ENCODE assay signal across 8 cellular contexts in genomic region chr6:25992413-25993037, GRCh38. TPM values are rescaled to one million over a fixed set of nuclear protein-coding genes. Genes with fewer than 3 reads are reported as not detected.
DNase-seq lines count a peak whose midpoint lies in the region; ATAC-seq, FAIRE-seq and TF ChIP-seq lines count a peak whose summit lies in the region.

No MANE protein-coding gene starts in this region.

- no peaks in the 10 kb centered on the region for H3K9me3 ChIP-seq in HepG2 (ENCODE audit: low read length)

- H3K9ac ChIP-seq in HepG2 (ENCODE audit: insufficient read depth, low read depth, low read length), result peak overlapping the region; percentile 79

- H3K36me3 Mint-ChIP-seq in activated CD4-positive, alpha-beta T cell treated with anti-CD3 and anti-CD28 coated beads, Interleukin-2, amount 10 ng/mL, durations not matched to agents 7 days and 5 days (ENCODE audit: low read depth), result peaks cover 11% of the 10 kb centered on the region

- FAIRE-seq in GM19239 (lab: Jason Lieb, UNC) (peak; percentile 99), HepG2 (lab: Jason Lieb, UNC) (peak; percentile 40)

- peak overlapping the region; percentile 85 for H3K4me2 ChIP-seq in HepG2 (ENCODE audit: low read depth, low read length)

- intact Hi-C loops in HepG2 (cut with micrococcal nuclease; ENCODE audit: unreplicated experiment), result loop anchor here (2.0 to 5.0 kb wide), 5 partner anchors 30 to 100 kb away; partner anchors contain the start of gene TRIM38

- TSS peak; percentile 95 for BruUV-seq in HepG2 (replicated peaks; lab: Mats Ljungman, UMichigan)

- H4K20me1 ChIP-seq in HepG2 (ENCODE audit: insufficient read depth, low read length), result no peaks in the 10 kb centered on the region

- POLR2A ChIA-PET in activated CD4-positive, alpha-beta T cell treated with anti-CD3 and anti-CD28 coated beads, Interleukin-2, amount 10 ng/mL, durations not matched to agents 7 days and 5 days (lab: Charles Lee), result interaction anchor here (2.0 kb wide), 1 partner anchor 28 kb away, joined by 11 read pairs; a partner anchor contains a TSS
- POLR2A ChIA-PET in HepG2 (lab: Yijun Ruan, JAX), result interaction anchor here (0.6 to 3.0 kb wide), 39 partner anchors 12 to 1846 kb away, joined by 3 to 44 read pairs (median 5); partner anchors contain the start of genes CARMIL1 and TRIM38

- DNase-seq in C1 segment of cervical spinal cord (lab: John Stamatoyannopoulos, UW), result peak; percentile 29 to 95 (median 86)
- DNase-seq in GM19239 (ENCODE audit: insufficient read length, low spot score), result peak; percentile 60
- DNase-seq in NCI-H524 (lab: John Stamatoyannopoulos, UW), result peak; percentile 73 to 92
- DNase-seq in activated CD4-positive, alpha-beta T cell treated with anti-CD3 and anti-CD28 coated beads, Interleukin-2, amount 10 ng/mL, durations not matched to agents 7 days and 5 days, result peak; percentile 92
- DNase-seq in dedifferentiated amniotic fluid mesenchymal stem cell (ENCODE audit: extremely low spot score), result peak; percentile 88
- peak; percentile 93 for DNase-seq in HepG2 (ENCODE audit: low spot score)
- DNase-seq in stimulated activated CD4-positive, alpha-beta T cell treated with anti-CD3 and anti-CD28 coated beads, Interleukin-2, amount 100 ng/mL, for 48 hours, result peak; percentile 96 to 98

- no peaks in the 10 kb centered on the region for H3K27me3 Mint-ChIP-seq in activated CD4-positive, alpha-beta T cell treated with anti-CD3 and anti-CD28 coated beads, Interleukin-2, amount 10 ng/mL, durations not matched to agents 7 days and 5 days

- ATAC-seq in HG03442 (IDR thresholded peaks at IDR 0.05; ENCODE audit: unreplicated experiment), result peak; percentile 91
- peak; percentile 96 for ATAC-seq in HepG2

- peak; percentile 96 for TF ChIP-seq CTCF in HepG2 (CRISPR knock-in tag; IDR thresholded peaks at IDR 0.05)

- H3K4me1 ChIP-seq in HepG2 (ENCODE audit: insufficient read depth, low read length), result peaks cover 25% of the 10 kb centered on the region

- peak overlapping the region; percentile 81 to 88 (median 81) for H3K4me3 ChIP-seq in HepG2 (replicated peaks in 1 of 3; ENCODE audit: insufficient read depth in 1 of 3, low read depth in 2 of 3, low read length in 3 of 3)

- H2AFZ ChIP-seq in HepG2 (ENCODE audit: low read length), result peak overlapping the region; percentile 97

- H3K9me3 Mint-ChIP-seq in activated CD4-positive, alpha-beta T cell treated with anti-CD3 and anti-CD28 coated beads, Interleukin-2, amount 10 ng/mL, durations not matched to agents 7 days and 5 days, result no peaks in the 10 kb centered on the region

- TF ChIP-seq RAD21 in HepG2 (CRISPR knock-in tag; IDR thresholded peaks at IDR 0.05), result peak; percentile 97

- CTCF ChIA-PET in activated CD4-positive, alpha-beta T cell treated with anti-CD3 and anti-CD28 coated beads, Interleukin-2, amount 10 ng/mL, durations not matched to agents 7 days and 5 days (lab: Charles Lee), result interaction anchor here (0.7 to 4.9 kb wide), 21 partner anchors 11 to 375 kb away, joined by 3 to 157 read pairs (median 6); partner anchors contain the start of gene TRIM38
- CTCF ChIA-PET in HepG2 (lab: Yijun Ruan, JAX; ENCODE audit: low intra/inter-chr PET ratio, low total read pairs), result interaction anchor here (0.7 to 2.1 kb wide), 3 partner anchors 11 to 204 kb away, joined by 3 to 11 read pairs (median 3); no protein-coding TSS in a partner anchor

- peak; percentile 50 to 79; a peak in 3 of 4 replicates for TF ChIP-seq EP300 in HepG2 (IDR thresholded peaks at IDR 0.05; ENCODE audit: low read depth in 2 of 2, low read length in 2 of 2)
- TF ChIP-seq EP300 in HepG2 (CRISPR knock-in tag; IDR thresholded peaks at IDR 0.05; ENCODE audit: borderline replicate concordance), result no peak

- H3K27ac Mint-ChIP-seq in activated CD4-positive, alpha-beta T cell treated with anti-CD3 and anti-CD28 coated beads, Interleukin-2, amount 10 ng/mL, durations not matched to agents 7 days and 5 days, result peak overlapping the region; percentile 93

- H3K36me3 ChIP-seq in HepG2 (replicated peaks in 1 of 2; ENCODE audit: control insufficient read depth in 1 of 2, insufficient read depth in 2 of 2, low read length in 2 of 2), result 0 out of 5 replicates have a peak, but pooled peaks cover 0 to 2% of the 10 kb centered on the region in 2 experiments

- in situ Hi-C loops in HepG2 (cut with HindIII; ENCODE audit: extremely low pct_ligation_motif_present, low pct_unique_long_range_greater_than_20kb), result no loop called here

- TF ChIP-seq POLR2A in HepG2 (IDR thresholded peaks at IDR 0.05; ENCODE audit: insufficient read depth in 1 of 2, low read depth in 2 of 2, low read length in 2 of 2), result peak; percentile 81 to 96

- peaks cover 2% of the 10 kb centered on the region for H3K79me2 ChIP-seq in HepG2 (ENCODE audit: insufficient read depth, low read length)

- peak overlapping the region; percentile 90 for H3K27ac ChIP-seq in HepG2 (ENCODE audit: extremely low read length, insufficient read depth, low read length)

- H3K27me3 ChIP-seq in HepG2 (ENCODE audit: control insufficient read depth in 1 of 2, insufficient read depth in 2 of 2, low read length in 2 of 2), result no peaks in the 10 kb centered on the region

- peak overlapping the region; percentile 94 for H3K4me3 Mint-ChIP-seq in activated CD4-positive, alpha-beta T cell treated with anti-CD3 and anti-CD28 coated beads, Interleukin-2, amount 10 ng/mL, durations not matched to agents 7 days and 5 days

- 0% methylated on average over 25 of the region's 44 CpGs for WGBS in HepG2 (ENCODE audit: low lambda C conversion rate)

- H3K4me1 Mint-ChIP-seq in activated CD4-positive, alpha-beta T cell treated with anti-CD3 and anti-CD28 coated beads, Interleukin-2, amount 10 ng/mL, durations not matched to agents 7 days and 5 days, result peaks cover 38% of the 10 kb centered on the region

TF ChIP-seq in HepG2, 621 proteins besides CTCF, POLR2A, EP300 and RAD21 (continues in another document):
- TF ChIP-seq KDM5A (IDR thresholded peaks at IDR 0.05; ENCODE audit: borderline replicate concordance, low read length), result no peak

RNA-seq across cellular contexts. Expression of gene TRIM38, which starts 29.9 kb away (rescaled TPM):
- total RNA-seq in activated CD4-positive, alpha-beta T cell treated with anti-CD3 and anti-CD28 coated beads, Interleukin-2, amount 10 ng/mL, durations not matched to agents 7 days and 5 days, result 10 to 100 TPM; 25.4 to 27.6 TPM
- total RNA-seq in HepG2 (2016; rRNA removed; fragmentation: Illumina TruSeq; extraction: Trizol), result 2.5 and 3.6 TPM in 2 replicates
- 0.40 and 0.44 TPM in 2 replicates for total RNA-seq in HepG2 (2016; cell fraction: cytosol; rRNA removed; fragmentation: Illumina TruSeq; extraction: Trizol; ENCODE audit: low read depth)
- 2.6 and 3.4 TPM in 2 replicates for total RNA-seq in HepG2 (2016; cell fraction: insoluble cytoplasmic fraction; rRNA removed; fragmentation: Illumina TruSeq; extraction: Trizol)
- 1.1 TPM in 2 replicates for total RNA-seq in HepG2 (2016; cell fraction: membrane; rRNA removed; fragmentation: Illumina TruSeq; extraction: Trizol)
- total RNA-seq in HepG2 (2016; cell fraction: nucleus; rRNA removed; fragmentation: Illumina TruSeq; extraction: Trizol), result 3.4 TPM in 2 replicates
- 3.1 and 3.7 TPM in 2 replicates for polyA plus RNA-seq in HepG2 (2011; rRNA removed)
- 1.1 and 1.8 TPM in 2 replicates for polyA plus RNA-seq in HepG2 (2011; cell fraction: cytosol; rRNA removed)
- polyA plus RNA-seq in HepG2 (2011; cell fraction: nucleus; rRNA removed), result 4.0 and 5.6 TPM in 2 replicates
- polyA plus RNA-seq in HepG2 (2012), result 2.3 and 2.9 TPM in 2 replicates
- polyA plus RNA-seq in HepG2 (2016; cell fraction: cytosol; fragmentation: Illumina TruSeq; extraction: Trizol; ENCODE audit: low read depth), result 0.16 and 0.17 TPM in 2 replicates
- 2.1 and 2.5 TPM in 2 replicates for polyA plus RNA-seq in HepG2 (2016; cell fraction: insoluble cytoplasmic fraction; fragmentation: Illumina TruSeq; extraction: Trizol; ENCODE audit: low read depth)
- polyA plus RNA-seq in HepG2 (2016; cell fraction: membrane; fragmentation: Illumina TruSeq; extraction: Trizol; ENCODE audit: low read depth), result 0.42 and 0.45 TPM in 2 replicates
- 4.1 and 4.8 TPM in 2 replicates for polyA plus RNA-seq in HepG2 (2016; cell fraction: nucleus; fragmentation: Illumina TruSeq; extraction: Trizol; ENCODE audit: insufficient read depth, low read depth)
- polyA minus RNA-seq in HepG2 (2011; rRNA and poly(A)+ RNA removed; ENCODE audit: low replicate concordance), result 2.6 and 4.4 TPM in 2 replicates
- 1.8 and 2.8 TPM in 2 replicates for polyA minus RNA-seq in HepG2 (2011; cell fraction: cytosol; rRNA and poly(A)+ RNA removed)
- polyA minus RNA-seq in HepG2 (2011; cell fraction: nucleus; rRNA and poly(A)+ RNA removed), result 8.8 and 11.1 TPM in 2 replicates

Comparison
In these comparisons a context has a peak if more than half of its experiments do, and no peak if none do; other contexts are left out.
1. Peak in every context shown above with its lines: DNase-seq, ATAC-seq, H3K4me3 ChIP-seq and H3K27ac ChIP-seq.